Comparison of ENCODE assay signal across 10 cellular contexts in genomic region chr5:179794575-179794974, GRCh38. TPM values are rescaled to one million over a fixed set of nuclear protein-coding genes. Genes with fewer than 3 reads are reported as not detected.
DNase-seq lines count a peak whose midpoint lies in the region; FAIRE-seq and TF ChIP-seq lines count a peak whose summit lies in the region.
"Had no signal": no experiment of that assay in that cellular context is flagged by ENCODE, and none has a peak within 500 bp of the region (broad histone marks: within the 10 kb centered on the region; RNA-seq: fewer than 3 reads in every experiment).

No MANE protein-coding gene starts in this region.

- 88 to 95% (median 93%) methylated on average over 3 of the region's 3 CpGs for WGBS in small intestine, 3 donors

- peaks cover 25% of the 10 kb centered on the region for H3K36me3 ChIP-seq in right atrium auricular region
- H3K36me3 ChIP-seq in small intestine (ENCODE audit: control insufficient read depth in 2 of 2, insufficient read depth in 2 of 2, low read length in 2 of 2) = peaks cover 2 to 9% of the 10 kb centered on the region in 2 donors

- H3K4me3 ChIP-seq in HL-60 (replicated peaks; ENCODE audit: insufficient read depth, low read length) (peak overlapping the region; percentile 31), right atrium auricular region (peak overlapping the region; percentile 3 to 64), skin epidermis (peak overlapping the region in 5 of 7 experiments; percentile 18 to 72 (median 58)), small intestine (ENCODE audit: low read depth in 1 of 2, low read length in 2 of 2) (no peak overlapping the region)

- TF ChIP-seq CTCF in HL-60 (IDR thresholded peaks at IDR 0.05; ENCODE audit: insufficient read depth, low read length) (no peak), VCaP (conservative IDR thresholded peaks at IDR 0.05) (no peak), right atrium auricular region (IDR thresholded peaks at IDR 0.05) (no peak)

- H3K27me3 ChIP-seq in HL-60 (ENCODE audit: insufficient read depth, poor library complexity, severe bottlenecking) = no peaks in the 10 kb centered on the region
- H3K27me3 ChIP-seq in right atrium auricular region = no peaks in the 10 kb centered on the region
- no peaks in the 10 kb centered on the region for H3K27me3 ChIP-seq in small intestine (ENCODE audit: control insufficient read depth in 2 of 2, insufficient read depth in 2 of 2, low read length in 2 of 2)
- H3K27me3 ChIP-seq: gastrocnemius medialis had no signal

- H3K4me1 ChIP-seq in right atrium auricular region (peaks cover 0 to 56% of the 10 kb centered on the region in 2 donors), small intestine (ENCODE audit: control insufficient read depth in 2 of 2, insufficient read depth in 1 of 2, low read depth in 1 of 2, low read length in 1 of 2) (peaks cover 0 to 5% of the 10 kb centered on the region in 2 donors)

- H3K27ac ChIP-seq in HL-60 (replicated peaks) (peak overlapping the region; percentile 72), VCaP (peak overlapping the region; percentile 99), right atrium auricular region (peak overlapping the region; percentile 64 to 78), skin epidermis (peak overlapping the region in 17 of 21 experiments; percentile 2 to 91 (median 70)), small intestine (ENCODE audit: low read depth in 1 of 2, low read length in 1 of 2) (no peak overlapping the region)

- in situ Hi-C loops in G401 (cut with HindIII; ENCODE audit: low sequenced_read_pairs) = no loop called here

- H3K9me3 ChIP-seq in right atrium auricular region (no peaks in the 10 kb centered on the region), small intestine (ENCODE audit: control insufficient read depth, low read depth) (no peaks in the 10 kb centered on the region)
- H3K9me3 ChIP-seq: gastrocnemius medialis had no signal

- DNase-seq in HL-60 (ENCODE audit: low read depth in 1 of 2, low spot score in 1 of 2) (no peak), right atrium auricular region (ENCODE audit: low spot score) (no peak), urothelium cell line (ENCODE audit: low spot score) (no peak), G401 (ENCODE audit: low spot score) (no peak), NCI-H2081 (lab: John Stamatoyannopoulos, UW) (no peak), small intestine (no peak)
- DNase-seq: NCI-H2171 had no signal

- FAIRE-seq in urothelium cell line (lab: Jason Lieb, UNC) (no peak), small intestine (lab: Jason Lieb, UNC) (no peak)

RNA-seq across cellular contexts. Expression of gene LTC4S, which starts 0.8 kb away (rescaled TPM):
- 10 to 100 TPM in 1 of 2 donors, 1 to 10 TPM in 1; 9.0 to 11.1 TPM for total RNA-seq in right atrium auricular region
- 7.1 and 9.4 TPM in 2 replicates for total RNA-seq in G401 (2014; rRNA removed; shearing (Covaris generic))
- 1 to 10 TPM in 2 of 3 donors, not detected in 1; 5.4 to 6.7 TPM for polyA plus RNA-seq in small intestine

RNA-seq across cellular contexts. Expression of gene MGAT4B, which starts 12.1 kb away (rescaled TPM):
- 10 to 100 TPM; 71.7 to 77.1 TPM for total RNA-seq in right atrium auricular region
- 122 and 128 TPM in 2 replicates for total RNA-seq in G401 (2014; rRNA removed; shearing (Covaris generic))
- 100 to 1,000 TPM; 258 to 661 (median 544) TPM for polyA plus RNA-seq in small intestine

RNA-seq across cellular contexts. Expression of gene SQSTM1, which starts 26.1 kb away (rescaled TPM):
- total RNA-seq in right atrium auricular region = 100 to 1,000 TPM; 379 to 436 TPM
- total RNA-seq in G401 (2014; rRNA removed; shearing (Covaris generic)) = 139 and 150 TPM in 2 replicates
- 100 to 1,000 TPM; 135 to 217 (median 144) TPM for polyA plus RNA-seq in small intestine

Comparison
In these comparisons a context has a peak if more than half of its experiments do, and no peak if none do; other contexts are left out.
1. H3K27ac ChIP-seq: peak in HL-60 (single experiment), VCaP (single experiment), right atrium auricular region (2 of 2) and skin epidermis (17 of 21); none in small intestine (0 of 2).
2. H3K4me3 ChIP-seq: peak in HL-60 (single experiment), right atrium auricular region (2 of 2) and skin epidermis (5 of 7); none in small intestine (0 of 2).